Comparison of ENCODE assay signal across 20 cellular contexts in genomic region chr1:231134624-231135023, GRCh38. TPM values are rescaled to one million over a fixed set of nuclear protein-coding genes. Genes with fewer than 3 reads are reported as not detected.
"Had no signal": no experiment of that assay in that cellular context is flagged by ENCODE, and none has a peak within 500 bp of the region (broad histone marks: within the 10 kb centered on the region; RNA-seq: fewer than 3 reads in every experiment).

No MANE protein-coding gene starts in this region.

- H3K27ac Mint-ChIP-seq: activated B cell treated with CpG ODN at 0.5 μM for 24 hours; activated CD4-positive, alpha-beta memory T cell treated with anti-CD3 and anti-CD28 coated beads, Interleukin-2, amount 10 ng/mL, durations not matched to agents 7 days and 5 days; activated CD8-positive, alpha-beta memory T cell treated with anti-CD3 and anti-CD28 coated beads, Interleukin-2, amount 10 ng/mL, durations not matched to agents 7 days and 5 days; activated naive CD8-positive, alpha-beta T cell; naive thymus-derived CD4-positive, alpha-beta T cell; stimulated activated naive B cell treated with anti-CD40 and anti-IgM and Interleukin-4, amounts not matched to agents 10 μg/mL and 1 μg/mL and 100 μg/mL, for 72 hours; T-cell had no signal

- H3K9me3 Mint-ChIP-seq: activated B cell treated with CpG ODN at 0.5 μM for 24 hours; activated CD4-positive, alpha-beta memory T cell treated with anti-CD3 and anti-CD28 coated beads, Interleukin-2, amount 10 ng/mL, durations not matched to agents 7 days and 5 days; stimulated activated naive B cell treated with anti-CD40 and anti-IgM and Interleukin-4, amounts not matched to agents 10 μg/mL and 1 μg/mL and 100 μg/mL, for 72 hours; T-cell had no signal

- DNase-seq: activated B cell treated with CpG ODN at 0.5 μM for 24 hours; activated CD4-positive, alpha-beta memory T cell treated with anti-CD3 and anti-CD28 coated beads, Interleukin-2, amount 10 ng/mL, durations not matched to agents 7 days and 5 days; activated CD4-positive, alpha-beta T cell treated with anti-CD3 and anti-CD28 coated beads for 48 hours; activated CD8-positive, alpha-beta memory T cell treated with anti-CD3 and anti-CD28 coated beads, Interleukin-2, amount 10 ng/mL, durations not matched to agents 7 days and 5 days; caudate nucleus; heart right ventricle; left cardiac atrium; mesendoderm; naive thymus-derived CD4-positive, alpha-beta T cell; ovary; sigmoid colon; spleen; stimulated activated CD4-positive, alpha-beta T cell treated with anti-CD3 and anti-CD28 coated beads, Interleukin-4, amount 100 ng/mL, for 4 hours; stimulated activated naive B cell treated with anti-CD40 and anti-IgM and Interleukin-4, amounts not matched to agents 10 μg/mL and 1 μg/mL and 100 μg/mL, for 72 hours; T-cell; upper lobe of left lung had no signal

- H3K27me3 ChIP-seq: gastroesophageal sphincter, heart right ventricle, ovary, sigmoid colon, spleen, upper lobe of left lung had no signal

- H3K4me3 ChIP-seq: coronary artery, gastroesophageal sphincter, heart right ventricle, ovary, sigmoid colon, spleen, thoracic aorta, upper lobe of left lung had no signal

- H3K4me1 ChIP-seq: sigmoid colon had no signal

- ATAC-seq: activated CD8-positive, alpha-beta memory T cell treated with anti-CD3 and anti-CD28 coated beads, Interleukin-2, amount 10 ng/mL, durations not matched to agents 7 days and 5 days; gastroesophageal sphincter; heart right ventricle; left cardiac atrium; naive thymus-derived CD4-positive, alpha-beta T cell; stimulated activated naive B cell treated with anti-CD40 and anti-IgM and Interleukin-4, amounts not matched to agents 10 μg/mL and 1 μg/mL and 100 μg/mL, for 72 hours; T-cell had no signal

- H3K9me3 ChIP-seq: gastroesophageal sphincter, heart right ventricle, ovary, sigmoid colon, spleen, thoracic aorta, upper lobe of left lung had no signal

- H3K36me3 Mint-ChIP-seq: activated CD8-positive, alpha-beta memory T cell treated with anti-CD3 and anti-CD28 coated beads, Interleukin-2, amount 10 ng/mL, durations not matched to agents 7 days and 5 days; activated naive CD8-positive, alpha-beta T cell; naive thymus-derived CD4-positive, alpha-beta T cell; stimulated activated naive B cell treated with anti-CD40 and anti-IgM and Interleukin-4, amounts not matched to agents 10 μg/mL and 1 μg/mL and 100 μg/mL, for 72 hours; T-cell had no signal

- H3K27ac ChIP-seq: coronary artery, gastroesophageal sphincter, heart right ventricle, ovary, sigmoid colon, spleen, thoracic aorta, upper lobe of left lung had no signal

- H3K4me3 Mint-ChIP-seq: activated B cell treated with CpG ODN at 0.5 μM for 24 hours; activated CD4-positive, alpha-beta memory T cell treated with anti-CD3 and anti-CD28 coated beads, Interleukin-2, amount 10 ng/mL, durations not matched to agents 7 days and 5 days; activated CD8-positive, alpha-beta memory T cell treated with anti-CD3 and anti-CD28 coated beads, Interleukin-2, amount 10 ng/mL, durations not matched to agents 7 days and 5 days; activated naive CD8-positive, alpha-beta T cell; naive thymus-derived CD4-positive, alpha-beta T cell; stimulated activated naive B cell treated with anti-CD40 and anti-IgM and Interleukin-4, amounts not matched to agents 10 μg/mL and 1 μg/mL and 100 μg/mL, for 72 hours; T-cell had no signal

- H3K36me3 ChIP-seq: gastroesophageal sphincter, heart right ventricle, ovary, sigmoid colon, spleen, thoracic aorta, upper lobe of left lung had no signal

- H3K4me1 Mint-ChIP-seq: activated B cell treated with CpG ODN at 0.5 μM for 24 hours, T-cell had no signal

RNA-seq across cellular contexts. Expression of gene TRIM67, which starts 27.2 kb away (rescaled TPM):
- total RNA-seq: activated B cell treated with CpG ODN at 0.5 μM for 24 hours; activated CD4-positive, alpha-beta memory T cell treated with anti-CD3 and anti-CD28 coated beads, Interleukin-2, amount 10 ng/mL, durations not matched to agents 7 days and 5 days; activated CD8-positive, alpha-beta memory T cell treated with anti-CD3 and anti-CD28 coated beads, Interleukin-2, amount 10 ng/mL, durations not matched to agents 7 days and 5 days; T-cell; thoracic aorta had no signal
- polyA plus RNA-seq: heart right ventricle; naive thymus-derived CD4-positive, alpha-beta T cell had no signal
